19 cellular contexts compared by ENCODE assay signal in the genomic region with DNA sequence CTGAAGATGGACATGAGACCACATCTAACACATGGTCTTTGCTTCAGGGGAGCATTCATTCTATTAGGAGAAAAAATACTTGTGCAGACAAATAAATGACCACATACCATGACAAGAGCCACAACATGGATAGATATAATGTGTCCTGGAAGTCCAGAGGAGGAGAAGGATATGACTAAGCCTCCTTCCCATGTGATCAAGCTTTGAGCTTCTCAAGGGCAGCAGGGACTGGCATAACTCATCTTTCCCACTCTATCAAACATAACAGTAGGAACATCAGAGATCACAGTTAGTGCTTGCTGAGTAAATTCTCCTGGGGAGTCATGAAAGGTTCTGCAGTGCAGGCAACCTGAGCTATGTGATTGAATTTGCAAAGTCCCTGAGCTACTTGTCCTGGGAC.
DNase-seq lines count a peak whose midpoint lies in the region; ATAC-seq and TF ChIP-seq lines count a peak whose summit lies in the region.
"Had no signal": no experiment of that assay in that cellular context is flagged by ENCODE, and none has a peak within 500 bp of the region (broad histone marks: within the 10 kb centered on the region; RNA-seq: fewer than 3 reads in every experiment).

No MANE protein-coding gene starts in this region.

- H3K4me2 ChIP-seq in IMR-90 (ENCODE audit: low read depth, low read length) (peak overlapping the region; percentile 20; the same call in 1 of the 2 replicates), mammary epithelial cell (ENCODE audit: insufficient read depth, low read depth, low read length) (no peak overlapping the region)

- peaks cover 12% of the 10 kb centered on the region for H3K9me1 ChIP-seq in IMR-90 (ENCODE audit: insufficient read depth, low read length)

- no peak overlapping the region for H4K91ac ChIP-seq in IMR-90 (ENCODE audit: insufficient read depth, low read depth, low read length)

- no peaks in the 10 kb centered on the region for H3K36me3 Mint-ChIP-seq in CD4-positive, alpha-beta T cell (ENCODE audit: low read depth)
- H3K36me3 Mint-ChIP-seq: mesothelial cell of epicardium had no signal

- peak overlapping the region; percentile 63; the same call in 1 of the 2 replicates for H3K4ac ChIP-seq in IMR-90 (ENCODE audit: low read depth, low read length)

- no peaks in the 10 kb centered on the region for H3K79me2 ChIP-seq in mammary epithelial cell (ENCODE audit: insufficient read depth, low read length)

- no peak for TF ChIP-seq POLR2A in IMR-90 (IDR thresholded peaks at IDR 0.05; ENCODE audit: low read depth, low read length)

- H2BK15ac ChIP-seq in IMR-90 (ENCODE audit: low read depth, low read length), result 0 out of 3 replicates have a peak overlapping the region, but pooled peaks have one; percentile 32

- H2AK9ac ChIP-seq in IMR-90 (replicated peaks; ENCODE audit: low read depth, low read length, poor library complexity), result no peak overlapping the region

- intact Hi-C loops in IMR-90 (cut with micrococcal nuclease) (no loop called here), mammary epithelial cell (cut with micrococcal nuclease) (loop anchor here (10.0 kb wide), 1 partner anchor 323 kb away; a partner anchor contains a TSS)
- intact Hi-C loops in CD4-positive, alpha-beta T cell (cut with DNase I, micrococcal nuclease), result no loop called here

- peak; percentile 87 for ATAC-seq in IMR-90 (ENCODE audit: low read depth)
- no peak for ATAC-seq in CD4-positive, alpha-beta T cell (ENCODE audit: poor library complexity)

- no peak for TF ChIP-seq CTCF in AG10803 (conservative IDR thresholded peaks at IDR 0.05; ENCODE audit: low read length)
- no peak for TF ChIP-seq CTCF in IMR-90 (conservative IDR thresholded peaks at IDR 0.05; ENCODE audit: low read depth, low read length)
- no peak for TF ChIP-seq CTCF in mammary epithelial cell (conservative IDR thresholded peaks at IDR 0.05 in 1 of 2, IDR thresholded peaks at IDR 0.05 in 1 of 2; ENCODE audit: extremely low read depth in 1 of 2, insufficient read depth in 1 of 2, low read depth in 1 of 2, low read length in 2 of 2)
- TF ChIP-seq CTCF in CD4-positive, alpha-beta T cell (IDR thresholded peaks at IDR 0.05), result no peak

- no peaks in the 10 kb centered on the region for H3K27me3 ChIP-seq in IMR-90 (ENCODE audit: control insufficient read depth, insufficient read depth, low read length)
- H3K27me3 ChIP-seq in mammary epithelial cell (ENCODE audit: insufficient read depth, low read length), result no peaks in the 10 kb centered on the region
- H3K27me3 ChIP-seq in CD4-positive, alpha-beta T cell (ENCODE audit: control insufficient read depth, insufficient read depth, low read length), result no peaks in the 10 kb centered on the region
- H3K27me3 ChIP-seq: ascending aorta, ovary had no signal

- CTCF ChIA-PET in IMR-90 (lab: Yijun Ruan, JAX), result no interaction called here
- CTCF ChIA-PET in mammary epithelial cell (lab: Charles Lee; ENCODE audit: low non-redundant PET), result no interaction called here
- CTCF ChIA-PET in CD4-positive, alpha-beta T cell (lab: Charles Lee), result no interaction called here

- BruUV-seq in IMR-90 (replicated peaks; lab: Mats Ljungman, UMichigan) (no TSS peak), mammary epithelial cell (replicated peaks; lab: Mats Ljungman, UMichigan) (no TSS peak)

- no peaks in the 10 kb centered on the region for H3K9me3 Mint-ChIP-seq in CD4-positive, alpha-beta T cell
- H3K9me3 Mint-ChIP-seq: mesothelial cell of epicardium had no signal

- H3K4me1 ChIP-seq in IMR-90 (ENCODE audit: control insufficient read depth, insufficient read depth, low read length) (peaks cover 16% of the 10 kb centered on the region), mammary epithelial cell (ENCODE audit: insufficient read depth, low read length) (peaks cover 10% of the 10 kb centered on the region)

- H3K27me3 Mint-ChIP-seq in CD4-positive, alpha-beta T cell, result no peaks in the 10 kb centered on the region

- H3K4me1 Mint-ChIP-seq in CD4-positive, alpha-beta T cell (ENCODE audit: low read depth), result no peaks in the 10 kb centered on the region

- peak overlapping the region; percentile 47; the same call in 1 of the 2 replicates for H3K23ac ChIP-seq in IMR-90 (ENCODE audit: low read depth, low read length)

- DNase-seq in AG10803 (ENCODE audit: low read depth), result peak; percentile 59
- DNase-seq in IMR-90, result peak; percentile 83
- peak; percentile 67 for DNase-seq in mammary epithelial cell
- peak; percentile 33 for DNase-seq in kidney glomerular epithelial cell (lab: John Stamatoyannopoulos, UW)
- DNase-seq in NCI-H2107 treated with DMSO at 0.1 percent for 48 hours (lab: John Stamatoyannopoulos, UW; ENCODE audit: unreplicated experiment), result no peak
- no peak for DNase-seq in occipital lobe (lab: John Stamatoyannopoulos, UW)
- DNase-seq in NCI-H1694 treated with DMSO at 0.1 percent for 48 hours (lab: John Stamatoyannopoulos, UW), result no peak
- DNase-seq in CD4-positive, alpha-beta T cell, result no peak
- DNase-seq: activated CD4-positive, alpha-beta T cell treated with anti-CD3 and anti-CD28 coated beads, Interleukin-2, amount 50 U/mL, for 1 hour; DMS79; NCI-H1092; NCI-H446; OCI-M1; ovary; stimulated activated CD8-positive, alpha-beta memory T cell treated with anti-CD3 and anti-CD28 coated beads, Interleukin-4, amount 100 ng/mL, for 48 hours; T-helper 2 cell; trophoblast cell had no signal

- POLR2A ChIA-PET in IMR-90 (lab: Charles Lee; ENCODE audit: unreplicated experiment), result no interaction called here
- POLR2A ChIA-PET in CD4-positive, alpha-beta T cell (lab: Charles Lee), result no interaction called here

- no peak overlapping the region for H3K9ac ChIP-seq in IMR-90 (ENCODE audit: low read depth, low read length)
- H3K9ac ChIP-seq in mammary epithelial cell (ENCODE audit: insufficient read depth, low read length), result no peak overlapping the region

- H3K27ac ChIP-seq in IMR-90 (ENCODE audit: insufficient read depth, low read length) (no peak overlapping the region), mammary epithelial cell (ENCODE audit: insufficient read depth, low read depth, low read length) (no peak overlapping the region)
- no peak overlapping the region for H3K27ac ChIP-seq in CD4-positive, alpha-beta T cell (ENCODE audit: low read depth, low read length)
- H3K27ac ChIP-seq: ascending aorta, ovary had no signal

- peak overlapping the region; percentile 23 for H2BK5ac ChIP-seq in IMR-90 (ENCODE audit: low read depth, low read length, poor library complexity, severe bottlenecking)

- H3K4me3 ChIP-seq in AG10803 (ENCODE audit: low read length) (no peak overlapping the region), IMR-90 (ENCODE audit: insufficient read depth, low read depth, low read length) (no peak overlapping the region), mammary epithelial cell (replicated peaks in 1 of 3; ENCODE audit: insufficient read depth in 1 of 3, low read depth in 2 of 3, low read length in 3 of 3) (no peak overlapping the region)
- H3K4me3 ChIP-seq: ascending aorta, ovary had no signal

- H3K27ac Mint-ChIP-seq in CD4-positive, alpha-beta T cell, result no peak overlapping the region
- H3K27ac Mint-ChIP-seq: mesothelial cell of epicardium had no signal

- H3K79me1 ChIP-seq in IMR-90 (ENCODE audit: low read depth in 1 of 2, low read length in 2 of 2), result no peaks in the 10 kb centered on the region

- no peak overlapping the region for H4K5ac ChIP-seq in IMR-90 (ENCODE audit: low read depth, low read length)

- H2AFZ ChIP-seq in IMR-90 (replicated peaks; ENCODE audit: low read length, poor library complexity) (peak overlapping the region; percentile 0), mammary epithelial cell (ENCODE audit: low read depth, low read length) (no peak overlapping the region)

- H4K8ac ChIP-seq in IMR-90 (ENCODE audit: low read depth in 2 of 2, low read length in 2 of 2), result no peak overlapping the region; a peak in 1 of 4 replicates

- TF ChIP-seq RAD21 in IMR-90 (IDR thresholded peaks at IDR 0.05; ENCODE audit: low read length), result 0 out of 2 replicates have a peak, but pooled peaks have one; percentile 13

- H4K20me1 ChIP-seq in IMR-90 (ENCODE audit: insufficient read depth, low read length) (no peaks in the 10 kb centered on the region), mammary epithelial cell (ENCODE audit: insufficient read depth, low read length) (no peaks in the 10 kb centered on the region)

- H3K9me3 ChIP-seq in IMR-90 (ENCODE audit: control insufficient read depth, insufficient read depth, low read length), result no peaks in the 10 kb centered on the region
- H3K9me3 ChIP-seq in mammary epithelial cell (replicated peaks; ENCODE audit: insufficient read depth, low read length), result no peaks in the 10 kb centered on the region
- no peaks in the 10 kb centered on the region for H3K9me3 ChIP-seq in CD4-positive, alpha-beta T cell (ENCODE audit: control insufficient read depth, low read length)
- H3K9me3 ChIP-seq: ascending aorta, ovary had no signal

- H3K36me3 ChIP-seq in IMR-90 (ENCODE audit: control insufficient read depth, insufficient read depth, low read length), result no peaks in the 10 kb centered on the region
- no peaks in the 10 kb centered on the region for H3K36me3 ChIP-seq in mammary epithelial cell (ENCODE audit: insufficient read depth, low read length)
- H3K36me3 ChIP-seq: ascending aorta, ovary had no signal

- peak overlapping the region; percentile 57 for H3K14ac ChIP-seq in IMR-90 (replicated peaks; ENCODE audit: low read depth, low read length)

- H2BK20ac ChIP-seq in IMR-90 (ENCODE audit: low read depth, low read length), result peak overlapping the region; percentile 91

- peak overlapping the region; percentile 56; the same call in 1 of the 2 replicates for H2AK5ac ChIP-seq in IMR-90 (ENCODE audit: low read depth, low read length)

- in situ Hi-C loops in IMR-90 (cut with MboI; ENCODE audit: low sequenced_read_pairs) (no loop called here), mammary epithelial cell (cut with MboI; ENCODE audit: low sequenced_read_pairs in 2 of 2) (no loop called here)

- H3K4me3 Mint-ChIP-seq in CD4-positive, alpha-beta T cell, result no peak overlapping the region
- H3K4me3 Mint-ChIP-seq: mesothelial cell of epicardium had no signal

- dilution Hi-C loops in IMR-90 (cut with HindIII; ENCODE audit: low sequenced_read_pairs, unreplicated experiment), result no loop called here
- dilution Hi-C loops in mammary epithelial cell (cut with HindIII; ENCODE audit: low sequenced_read_pairs), result loop anchor here (25.0 kb wide), 1 partner anchor 331 kb away; a partner anchor contains a TSS

- peak overlapping the region; percentile 74; the same call in 1 of the 2 replicates for H2BK120ac ChIP-seq in IMR-90 (ENCODE audit: low read depth, low read length)

- H3K18ac ChIP-seq in IMR-90 (ENCODE audit: low read depth, low read length), result no peak overlapping the region

- no peak overlapping the region for H3K56ac ChIP-seq in IMR-90 (ENCODE audit: extremely low read depth, insufficient read depth, low read length)

TF ChIP-seq in IMR-90, 13 proteins besides CTCF, POLR2A, EP300 and RAD21 (continues in another document):
- TF ChIP-seq MAFK (IDR thresholded peaks at IDR 0.05; ENCODE audit: low read depth, low read length), result no peak
- no peak for TF ChIP-seq SMC3 (IDR thresholded peaks at IDR 0.05; ENCODE audit: low read depth, low read length)
- TF ChIP-seq CEBPB (IDR thresholded peaks at IDR 0.05; ENCODE audit: low read depth, low read length), result no peak

Comparison
In these comparisons a context has a peak if more than half of its experiments do, and no peak if none do; other contexts are left out.
1. DNase-seq: peak in AG10803 (single experiment), IMR-90 (single experiment), mammary epithelial cell (single experiment) and kidney glomerular epithelial cell (single experiment); none in NCI-H2107 treated with DMSO at 0.1 percent for 48 hours (single experiment), occipital lobe (single experiment), NCI-H1694 treated with DMSO at 0.1 percent for 48 hours (single experiment) and CD4-positive, alpha-beta T cell (0 of 10).